In genomic region chr6:144607998-144608736, GRCh38 we compare ENCODE assay signal across 27 cellular contexts.
DNase-seq lines count a peak whose midpoint lies in the region; ATAC-seq and TF ChIP-seq lines count a peak whose summit lies in the region.
"Had no signal": no experiment of that assay in that cellular context is flagged by ENCODE, and none has a peak within 500 bp of the region (broad histone marks: within the 10 kb centered on the region; RNA-seq: fewer than 3 reads in every experiment).

No MANE protein-coding gene starts in this region.

- TF ChIP-seq CTCF in KMS-11 (conservative IDR thresholded peaks at IDR 0.05; ENCODE audit: low read depth, low read length) = no peak

- peaks cover 15% of the 10 kb centered on the region for H3K4me1 Mint-ChIP-seq in activated T-helper 17 cell treated with anti-CD3 and anti-CD28 coated beads, Interleukin-2, amount 50 U/mL, for 72 hours
- H3K4me1 Mint-ChIP-seq in immature natural killer cell = peaks cover 72 to 92% of the 10 kb centered on the region in 2 donors
- H3K4me1 Mint-ChIP-seq: mesothelial cell of epicardium, nephron progenitor cell had no signal

- H3K36me3 ChIP-seq in KMS-11 (ENCODE audit: insufficient read depth) = no peaks in the 10 kb centered on the region
- H3K36me3 ChIP-seq: left lung had no signal

- no peaks in the 10 kb centered on the region for H4K20me1 ChIP-seq in KMS-11 (ENCODE audit: insufficient read depth)

- H3K79me2 ChIP-seq in KMS-11 (ENCODE audit: insufficient read depth, low read depth) = no peaks in the 10 kb centered on the region
- H3K79me2 ChIP-seq: parathyroid adenoma had no signal

- H3K27me3 ChIP-seq in KMS-11 (ENCODE audit: insufficient read depth, low read depth) = no peaks in the 10 kb centered on the region
- H3K27me3 ChIP-seq: left lung, tibial nerve had no signal

- no peaks in the 10 kb centered on the region for H3K9me3 Mint-ChIP-seq in activated T-helper 17 cell treated with anti-CD3 and anti-CD28 coated beads, Interleukin-2, amount 50 U/mL, for 72 hours
- no peaks in the 10 kb centered on the region for H3K9me3 Mint-ChIP-seq in immature natural killer cell
- H3K9me3 Mint-ChIP-seq: nephron progenitor cell; stimulated activated naive CD8-positive, alpha-beta T cell treated with anti-CD3 and anti-CD28 coated beads, Interleukin-15, Interleukin-2, amounts not matched to agents 100 ng/mL and 50 ng/mL, for 24 hours had no signal

- no peak overlapping the region for H3K4me3 ChIP-seq in KMS-11 (IDR thresholded peaks at IDR 0.05; ENCODE audit: insufficient read depth, low read depth, low read length)
- H3K4me3 ChIP-seq: left lung, tibial nerve had no signal

- peak; percentile 34 for ATAC-seq in activated T-helper 17 cell treated with anti-CD3 and anti-CD28 coated beads, Interleukin-2, amount 50 U/mL, for 72 hours (replicated peaks)
- ATAC-seq: activated CD8-positive, alpha-beta T cell treated with anti-CD3 and anti-CD28 coated beads for 36 hours; left lung; right cardiac atrium; SK-N-SH treated with all-trans-retinoic acid at 6 μM for 48 hours had no signal

- H3K4me2 ChIP-seq in KMS-11 = peak overlapping the region; percentile 41

- H3K27ac Mint-ChIP-seq in activated T-helper 17 cell treated with anti-CD3 and anti-CD28 coated beads, Interleukin-2, amount 50 U/mL, for 72 hours = no peak overlapping the region
- H3K27ac Mint-ChIP-seq in immature natural killer cell = peak overlapping the region; percentile 1 to 60 (median 23)
- H3K27ac Mint-ChIP-seq: activated CD8-positive, alpha-beta T cell treated with anti-CD3 and anti-CD28 coated beads for 36 hours; mesothelial cell of epicardium; nephron progenitor cell; stimulated activated naive CD8-positive, alpha-beta T cell treated with anti-CD3 and anti-CD28 coated beads, Interleukin-15, Interleukin-2, amounts not matched to agents 100 ng/mL and 50 ng/mL, for 24 hours had no signal

- no peak overlapping the region for H3K4me3 Mint-ChIP-seq in activated T-helper 17 cell treated with anti-CD3 and anti-CD28 coated beads, Interleukin-2, amount 50 U/mL, for 72 hours
- H3K4me3 Mint-ChIP-seq in immature natural killer cell = peak overlapping the region; percentile 0 to 51 (median 38)
- H3K4me3 Mint-ChIP-seq: activated CD8-positive, alpha-beta T cell treated with anti-CD3 and anti-CD28 coated beads for 36 hours; mesothelial cell of epicardium; nephron progenitor cell; stimulated activated naive CD8-positive, alpha-beta T cell treated with anti-CD3 and anti-CD28 coated beads, Interleukin-15, Interleukin-2, amounts not matched to agents 100 ng/mL and 50 ng/mL, for 24 hours had no signal

- 0 out of 2 replicates have a peak overlapping the region, but pooled peaks have one; percentile 12 for H2AFZ ChIP-seq in KMS-11 (ENCODE audit: low read depth)
- H2AFZ ChIP-seq: parathyroid adenoma had no signal

- no peaks in the 10 kb centered on the region for H3K36me3 Mint-ChIP-seq in activated T-helper 17 cell treated with anti-CD3 and anti-CD28 coated beads, Interleukin-2, amount 50 U/mL, for 72 hours (ENCODE audit: low read depth)
- peaks cover 3 to 9% (median 4%) of the 10 kb centered on the region in 3 donors for H3K36me3 Mint-ChIP-seq in immature natural killer cell

- H3K27me3 Mint-ChIP-seq in activated T-helper 17 cell treated with anti-CD3 and anti-CD28 coated beads, Interleukin-2, amount 50 U/mL, for 72 hours = no peaks in the 10 kb centered on the region
- H3K27me3 Mint-ChIP-seq in immature natural killer cell (ENCODE audit: low read depth in 3 of 3) = peaks cover 0 to 2% (median 0%) of the 10 kb centered on the region in 3 donors
- H3K27me3 Mint-ChIP-seq: activated CD8-positive, alpha-beta T cell treated with anti-CD3 and anti-CD28 coated beads for 36 hours; stimulated activated naive CD8-positive, alpha-beta T cell treated with anti-CD3 and anti-CD28 coated beads, Interleukin-15, Interleukin-2, amounts not matched to agents 100 ng/mL and 50 ng/mL, for 24 hours had no signal

- peaks cover 47% of the 10 kb centered on the region for H3K4me1 ChIP-seq in KMS-11 (ENCODE audit: low read depth, poor library complexity, severe bottlenecking)
- H3K4me1 ChIP-seq: left lung, parathyroid adenoma had no signal

- H3K9ac ChIP-seq in KMS-11 = no peak overlapping the region
- H3K9ac ChIP-seq: parathyroid adenoma had no signal

- DNase-seq in CD1c-positive myeloid dendritic cell (ENCODE audit: extremely low spot score) (peak; percentile 48), immature natural killer cell (peak in 2 of 3 donors; percentile 7 to 10), GM19238 (ENCODE audit: insufficient read length, low spot score) (no peak), hepatic stellate cell (ENCODE audit: low spot score) (no peak), HuH-7 (ENCODE audit: low spot score) (no peak), caudate nucleus (lab: John Stamatoyannopoulos, UW) (no peak)
- DNase-seq: activated CD4-positive, CD25-positive, alpha-beta regulatory T cell; activated CD8-positive, alpha-beta T cell treated with anti-CD3 and anti-CD28 coated beads for 36 hours; amygdala; C1 segment of cervical spinal cord; H7; Kasumi-1; left lung; NCI-H1105; NCI-H2029 treated with DMSO at 0.1 percent for 48 hours; NCI-H446; nephron progenitor cell; NK-92 treated with Interleukin-12 subunit alpha and Interleukin-12 subunit beta, amount 100 ng/mL, for 24 hours; right cardiac atrium; T-helper 9 cell had no signal

- H3K27ac ChIP-seq in KMS-11 = no peak overlapping the region
- no peak overlapping the region for H3K27ac ChIP-seq in caudate nucleus (ENCODE audit: low read depth, low read length)
- H3K27ac ChIP-seq: left lung, parathyroid adenoma, tibial nerve had no signal

Comparison
In these comparisons a context has a peak if more than half of its experiments do, and no peak if none do; other contexts are left out.
1. DNase-seq: peak in CD1c-positive myeloid dendritic cell (single experiment) and immature natural killer cell (2 of 3); none in GM19238 (single experiment), hepatic stellate cell (single experiment), HuH-7 (single experiment) and caudate nucleus (0 of 61).